Comparison of ENCODE assay signal across 14 cellular contexts in the genomic region with DNA sequence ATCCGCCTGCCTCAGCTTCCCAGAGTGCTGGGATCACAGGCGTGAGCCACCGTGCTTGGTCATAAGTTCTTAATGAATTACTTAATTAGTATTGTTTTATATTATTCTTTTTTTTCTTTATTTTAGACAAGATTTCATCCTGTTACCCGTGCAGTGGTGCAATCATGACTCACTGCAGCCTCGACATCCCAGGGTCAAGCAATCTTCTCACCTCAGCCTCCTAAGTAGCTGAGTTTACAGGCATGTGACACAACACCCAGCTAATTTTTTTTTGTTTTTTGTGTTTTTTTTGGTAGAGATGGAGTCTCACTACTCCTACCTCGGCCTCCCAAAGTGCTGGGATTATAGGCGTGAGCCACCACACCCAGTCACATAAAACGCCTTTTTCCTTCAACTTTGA.
"Had no signal": no experiment of that assay in that cellular context is flagged by ENCODE, and none has a peak within 500 bp of the region (broad histone marks: within the 10 kb centered on the region; RNA-seq: fewer than 3 reads in every experiment).

No MANE protein-coding gene starts in this region.

- ATAC-seq: activated CD8-positive, alpha-beta T cell treated with anti-CD3 and anti-CD28 coated beads for 36 hours; activated T-helper 17 cell treated with anti-CD3 and anti-CD28 coated beads, Interleukin-2, amount 50 U/mL, for 72 hours; stimulated activated naive B cell treated with anti-CD40 and anti-IgM and Interleukin-4, amounts not matched to agents 10 μg/mL and 1 μg/mL and 100 μg/mL, for 72 hours had no signal

- H3K4me3 Mint-ChIP-seq: activated CD4-positive, alpha-beta T cell treated with anti-CD3 and anti-CD28 coated beads, Interleukin-2, amount 10 ng/mL, durations not matched to agents 24 days and 14 days; activated CD8-positive, alpha-beta T cell treated with anti-CD3 and anti-CD28 coated beads for 36 hours; activated naive CD8-positive, alpha-beta T cell treated with anti-CD3 and anti-CD28 coated beads for 36 hours; activated T-helper 17 cell treated with anti-CD3 and anti-CD28 coated beads, Interleukin-2, amount 50 U/mL, for 72 hours; nephron progenitor cell; stimulated activated naive B cell treated with anti-CD40 and anti-IgM and Interleukin-4, amounts not matched to agents 10 μg/mL and 1 μg/mL and 100 μg/mL, for 72 hours had no signal

- H3K27me3 ChIP-seq: colonic mucosa had no signal

- H3K27ac ChIP-seq: colonic mucosa had no signal

- H3K4me1 ChIP-seq: colonic mucosa had no signal

- H3K9me3 ChIP-seq: colonic mucosa had no signal

- H3K4me1 Mint-ChIP-seq: activated CD4-positive, alpha-beta T cell treated with anti-CD3 and anti-CD28 coated beads, Interleukin-2, amount 10 ng/mL, durations not matched to agents 24 days and 14 days; activated naive CD8-positive, alpha-beta T cell treated with anti-CD3 and anti-CD28 coated beads for 36 hours; activated T-helper 17 cell treated with anti-CD3 and anti-CD28 coated beads, Interleukin-2, amount 50 U/mL, for 72 hours; stimulated activated naive B cell treated with anti-CD40 and anti-IgM and Interleukin-4, amounts not matched to agents 10 μg/mL and 1 μg/mL and 100 μg/mL, for 72 hours had no signal

- DNase-seq: activated CD4-positive, alpha-beta T cell treated with anti-CD3 and anti-CD28 coated beads, Interleukin-2, amount 10 ng/mL, durations not matched to agents 24 days and 14 days; activated CD8-positive, alpha-beta T cell treated with anti-CD3 and anti-CD28 coated beads for 36 hours; activated naive CD4-positive, alpha-beta T cell; activated naive CD8-positive, alpha-beta T cell treated with anti-CD3 and anti-CD28 coated beads for 36 hours; activated T-cell treated with anti-CD3 and anti-CD28 coated beads, Interleukin-2, amount 50 U/mL, for 1 hour; amygdala; central memory CD4-positive, alpha-beta T cell; colonic mucosa; nephron progenitor cell; nucleus accumbens; stimulated activated naive B cell treated with anti-CD40 and anti-IgM and Interleukin-4, amounts not matched to agents 10 μg/mL and 1 μg/mL and 100 μg/mL, for 72 hours; T-helper 1 cell; T-helper 9 cell had no signal

- H3K4me3 ChIP-seq: colonic mucosa had no signal

- H3K9me3 Mint-ChIP-seq: activated CD4-positive, alpha-beta T cell treated with anti-CD3 and anti-CD28 coated beads, Interleukin-2, amount 10 ng/mL, durations not matched to agents 24 days and 14 days; activated CD8-positive, alpha-beta T cell treated with anti-CD3 and anti-CD28 coated beads for 36 hours; activated naive CD8-positive, alpha-beta T cell treated with anti-CD3 and anti-CD28 coated beads for 36 hours; activated T-helper 17 cell treated with anti-CD3 and anti-CD28 coated beads, Interleukin-2, amount 50 U/mL, for 72 hours; nephron progenitor cell; stimulated activated naive B cell treated with anti-CD40 and anti-IgM and Interleukin-4, amounts not matched to agents 10 μg/mL and 1 μg/mL and 100 μg/mL, for 72 hours had no signal

- H3K27me3 Mint-ChIP-seq: activated CD4-positive, alpha-beta T cell treated with anti-CD3 and anti-CD28 coated beads, Interleukin-2, amount 10 ng/mL, durations not matched to agents 24 days and 14 days; activated CD8-positive, alpha-beta T cell treated with anti-CD3 and anti-CD28 coated beads for 36 hours; activated naive CD8-positive, alpha-beta T cell treated with anti-CD3 and anti-CD28 coated beads for 36 hours; activated T-helper 17 cell treated with anti-CD3 and anti-CD28 coated beads, Interleukin-2, amount 50 U/mL, for 72 hours; stimulated activated naive B cell treated with anti-CD40 and anti-IgM and Interleukin-4, amounts not matched to agents 10 μg/mL and 1 μg/mL and 100 μg/mL, for 72 hours had no signal

- H3K27ac Mint-ChIP-seq: activated CD4-positive, alpha-beta T cell treated with anti-CD3 and anti-CD28 coated beads, Interleukin-2, amount 10 ng/mL, durations not matched to agents 24 days and 14 days; activated CD8-positive, alpha-beta T cell treated with anti-CD3 and anti-CD28 coated beads for 36 hours; activated naive CD8-positive, alpha-beta T cell treated with anti-CD3 and anti-CD28 coated beads for 36 hours; activated T-helper 17 cell treated with anti-CD3 and anti-CD28 coated beads, Interleukin-2, amount 50 U/mL, for 72 hours had no signal
